ENCODE assay signal across 10 cellular contexts in the genomic region with DNA sequence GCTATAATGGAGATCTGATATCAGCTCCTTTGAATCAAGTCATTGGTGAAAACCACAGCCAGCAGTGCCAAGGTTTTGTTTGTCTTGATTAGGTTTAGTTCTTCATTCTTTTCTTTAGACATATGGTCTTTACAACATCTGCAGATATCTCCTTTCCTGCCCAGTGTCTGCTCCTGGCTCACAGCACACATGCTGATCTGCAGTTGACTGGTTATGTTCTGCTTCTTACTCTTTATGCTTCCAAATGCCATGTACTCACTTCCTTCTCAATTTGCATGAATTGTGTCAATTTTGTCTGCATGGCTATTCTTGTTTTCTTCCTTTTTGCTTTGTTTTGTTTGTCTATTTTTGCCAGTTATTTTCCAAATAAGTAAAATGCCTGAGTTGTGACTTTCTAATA. TPM values are rescaled to one million over a fixed set of nuclear protein-coding genes. Genes with fewer than 3 reads are reported as not detected.
A peak's percentile ranks its signal among the peaks of the same experiment; 100 is the strongest.
DNase-seq lines count a peak whose midpoint lies in the region; ATAC-seq and TF ChIP-seq lines count a peak whose summit lies in the region.
"Had no signal": no experiment of that assay in that cellular context is flagged by ENCODE, and none has a peak within 500 bp of the region (broad histone marks: within the 10 kb centered on the region; RNA-seq: fewer than 3 reads in every experiment).

No MANE protein-coding gene starts in this region.

- H3K9me3 ChIP-seq in colonic mucosa: no peaks in the 10 kb centered on the region

- no peak for ATAC-seq in GM21526 (IDR thresholded peaks at IDR 0.05; ENCODE audit: low FRiP score, unreplicated experiment)
- no peak for ATAC-seq in GM21528 (IDR thresholded peaks at IDR 0.05; ENCODE audit: low FRiP score, unreplicated experiment)

- no peak overlapping the region for H3K4me3 ChIP-seq in colonic mucosa

- no peak for TF ChIP-seq CTCF in colonic mucosa (IDR thresholded peaks at IDR 0.05)

- peaks cover 6% of the 10 kb centered on the region for H3K4me1 ChIP-seq in colonic mucosa

- peak; percentile 4 for DNase-seq in stimulated activated CD4-positive, alpha-beta T cell treated with anti-CD3 and anti-CD28 coated beads, Interleukin-4, amount 100 ng/mL, for 24 hours
- DNase-seq in stimulated activated CD4-positive, alpha-beta T cell treated with anti-CD3 and anti-CD28 coated beads, Interleukin-2, amount 100 ng/mL, for 48 hours: no peak
- DNase-seq in NOMO-1 (lab: John Stamatoyannopoulos, UW; ENCODE audit: unreplicated experiment in 2 of 2): peak; percentile 50 to 73
- DNase-seq in colonic mucosa: peak; percentile 16
- DNase-seq in NCI-H82 treated with DMSO at 0.1 percent for 48 hours (lab: John Stamatoyannopoulos, UW; ENCODE audit: unreplicated experiment): no peak
- DNase-seq in OCI-M2 (lab: John Stamatoyannopoulos, UW; ENCODE audit: unreplicated experiment): no peak
- DNase-seq: NCI-H1436; stimulated activated naive CD4-positive, alpha-beta T cell had no signal

- peak overlapping the region; percentile 66 for H3K27ac ChIP-seq in colonic mucosa

- H3K36me3 ChIP-seq in colonic mucosa: no peaks in the 10 kb centered on the region

- no peaks in the 10 kb centered on the region for H3K27me3 ChIP-seq in colonic mucosa

- no peak overlapping the region for H3K9ac ChIP-seq in colonic mucosa (ENCODE audit: low read depth in 2 of 2, low read length in 2 of 2)

- intact Hi-C loops in colonic mucosa (cut with DNase I): no loop called here

RNA-seq across cellular contexts. Expression of gene ARHGAP25, which starts 8.0 kb away (rescaled TPM):
- 1 to 10 TPM; 3.6 to 3.7 TPM for total RNA-seq in colonic mucosa

Comparison
In these comparisons a context has a peak if more than half of its experiments do, and no peak if none do; other contexts are left out.
1. DNase-seq: peak in stimulated activated CD4-positive, alpha-beta T cell treated with anti-CD3 and anti-CD28 coated beads, Interleukin-4, amount 100 ng/mL, for 24 hours (single experiment), NOMO-1 (2 of 2) and colonic mucosa (single experiment); none in stimulated activated CD4-positive, alpha-beta T cell treated with anti-CD3 and anti-CD28 coated beads, Interleukin-2, amount 100 ng/mL, for 48 hours (0 of 2), NCI-H82 treated with DMSO at 0.1 percent for 48 hours (single experiment) and OCI-M2 (single experiment).